24 cellular contexts compared by ENCODE assay signal in the genomic region with DNA sequence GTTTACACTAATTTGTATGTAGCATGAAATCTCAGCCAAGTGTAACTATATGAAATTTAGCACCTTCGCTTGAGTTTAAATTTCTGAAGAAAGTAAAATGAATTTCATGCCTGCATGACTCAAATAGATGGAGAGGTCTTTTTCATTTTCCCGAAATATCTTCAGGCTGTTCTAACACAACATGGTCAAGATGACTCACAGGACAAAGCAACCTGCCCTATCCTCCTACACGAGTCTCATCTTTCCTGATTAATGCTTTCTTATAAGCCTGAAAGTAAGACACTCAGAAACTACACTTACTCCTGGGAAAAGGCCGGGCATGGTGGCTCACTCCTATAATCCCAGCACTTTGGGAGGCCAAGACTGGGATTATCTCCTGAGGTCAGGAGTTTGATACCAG. TPM values are rescaled to one million over a fixed set of nuclear protein-coding genes. Genes with fewer than 3 reads are reported as not detected.
DNase-seq lines count a peak whose midpoint lies in the region; ATAC-seq and TF ChIP-seq lines count a peak whose summit lies in the region.
"Had no signal": no experiment of that assay in that cellular context is flagged by ENCODE, and none has a peak within 500 bp of the region (broad histone marks: within the 10 kb centered on the region; RNA-seq: fewer than 3 reads in every experiment).

No MANE protein-coding gene starts in this region.

- no peaks in the 10 kb centered on the region for H3K27me3 ChIP-seq in ascending aorta
- H3K27me3 ChIP-seq: ovary, sigmoid colon, SJCRH30, uterus had no signal

- no peaks in the 10 kb centered on the region for H3K9me3 ChIP-seq in ascending aorta
- H3K9me3 ChIP-seq: ovary, sigmoid colon, SJCRH30, uterus had no signal

- no peak for DNase-seq in activated T-cell treated with anti-CD3 and anti-CD28 coated beads, Interleukin-2, amount 50 U/mL, for 72 hours
- no peak for DNase-seq in activated T-cell treated with anti-CD3 and anti-CD28 coated beads, Interleukin-2, amount 50 U/mL, for 24 hours
- peak; percentile 53 for DNase-seq in amniotic epithelial cell (ENCODE audit: low read depth)
- DNase-seq in fibroblast of gingiva (ENCODE audit: low read depth) = peak; percentile 27
- peak; percentile 47 for DNase-seq in skeletal muscle cell (ENCODE audit: low read depth)
- no peak for DNase-seq in ascending aorta (ENCODE audit: low spot score in 2 of 2)
- DNase-seq in posterior vena cava (ENCODE audit: low spot score) = no peak
- DNase-seq: activated CD4-positive, alpha-beta T cell treated with anti-CD3 and anti-CD28 coated beads, Interleukin-2, amount 10 ng/mL, durations not matched to agents 7 days and 5 days; activated gamma-delta T cell; anterior cingulate cortex; Calu3; cerebellar nuclear complex; effector CD8-positive, alpha-beta T cell; MV-4-11; NCI-H1694; NCI-H774; ovary; sigmoid colon; SJCRH30; T-helper 1 cell; uterus had no signal

- peak overlapping the region; percentile 28 to 31 for H3K4me3 Mint-ChIP-seq in activated T-cell treated with anti-CD3 and anti-CD28 coated beads, Interleukin-2, amount 50 U/mL, for 72 hours
- no peak overlapping the region for H3K4me3 Mint-ChIP-seq in activated T-cell treated with anti-CD3 and anti-CD28 coated beads, Interleukin-2, amount 50 U/mL, for 24 hours
- H3K4me3 Mint-ChIP-seq: activated CD4-positive, alpha-beta T cell treated with anti-CD3 and anti-CD28 coated beads, Interleukin-2, amount 10 ng/mL, durations not matched to agents 7 days and 5 days had no signal

- peaks cover 34% of the 10 kb centered on the region for H3K4me1 Mint-ChIP-seq in activated T-cell treated with anti-CD3 and anti-CD28 coated beads, Interleukin-2, amount 50 U/mL, for 72 hours (ENCODE audit: low read depth)
- peaks cover 37% of the 10 kb centered on the region for H3K4me1 Mint-ChIP-seq in activated T-cell treated with anti-CD3 and anti-CD28 coated beads, Interleukin-2, amount 50 U/mL, for 24 hours (ENCODE audit: low read depth)

- H3K27me3 Mint-ChIP-seq in activated T-cell treated with anti-CD3 and anti-CD28 coated beads, Interleukin-2, amount 50 U/mL, for 72 hours (ENCODE audit: low read depth) = peaks cover 36% of the 10 kb centered on the region
- H3K27me3 Mint-ChIP-seq in activated T-cell treated with anti-CD3 and anti-CD28 coated beads, Interleukin-2, amount 50 U/mL, for 24 hours = peaks cover 24% of the 10 kb centered on the region

- no peaks in the 10 kb centered on the region for H3K36me3 Mint-ChIP-seq in activated T-cell treated with anti-CD3 and anti-CD28 coated beads, Interleukin-2, amount 50 U/mL, for 72 hours (ENCODE audit: insufficient read depth in 2 of 2)
- H3K36me3 Mint-ChIP-seq in activated T-cell treated with anti-CD3 and anti-CD28 coated beads, Interleukin-2, amount 50 U/mL, for 24 hours (ENCODE audit: low read depth) = no peaks in the 10 kb centered on the region

- no peak overlapping the region for H3K27ac ChIP-seq in ascending aorta
- H3K27ac ChIP-seq: 22Rv1, HL-60, ovary, sigmoid colon, SJCRH30, uterus had no signal

- no peak for ATAC-seq in activated T-cell treated with anti-CD3 and anti-CD28 coated beads, Interleukin-2, amount 50 U/mL, for 72 hours (replicated peaks in 1 of 2)
- no peak for ATAC-seq in HG02938 (IDR thresholded peaks at IDR 0.05; ENCODE audit: unreplicated experiment)

- H3K9me3 Mint-ChIP-seq in activated T-cell treated with anti-CD3 and anti-CD28 coated beads, Interleukin-2, amount 50 U/mL, for 72 hours = no peaks in the 10 kb centered on the region
- no peaks in the 10 kb centered on the region for H3K9me3 Mint-ChIP-seq in activated T-cell treated with anti-CD3 and anti-CD28 coated beads, Interleukin-2, amount 50 U/mL, for 24 hours

- H3K4me1 ChIP-seq in ascending aorta = no peaks in the 10 kb centered on the region
- H3K4me1 ChIP-seq: sigmoid colon, SJCRH30, uterus had no signal

- no peak overlapping the region for H3K27ac Mint-ChIP-seq in activated T-cell treated with anti-CD3 and anti-CD28 coated beads, Interleukin-2, amount 50 U/mL, for 72 hours
- H3K27ac Mint-ChIP-seq in activated T-cell treated with anti-CD3 and anti-CD28 coated beads, Interleukin-2, amount 50 U/mL, for 24 hours = no peak overlapping the region
- H3K27ac Mint-ChIP-seq: activated CD4-positive, alpha-beta T cell treated with anti-CD3 and anti-CD28 coated beads, Interleukin-2, amount 10 ng/mL, durations not matched to agents 7 days and 5 days had no signal

- no peak overlapping the region for H3K4me3 ChIP-seq in skeletal muscle cell (ENCODE audit: low read depth, low read length)
- H3K4me3 ChIP-seq in ascending aorta = no peak overlapping the region
- H3K4me3 ChIP-seq: ovary, sigmoid colon, SJCRH30, uterus had no signal

- H3K36me3 ChIP-seq in ascending aorta = no peaks in the 10 kb centered on the region
- H3K36me3 ChIP-seq: ovary, sigmoid colon, SJCRH30, uterus had no signal

- no peak for TF ChIP-seq CTCF in ascending aorta (IDR thresholded peaks at IDR 0.05)

- intact Hi-C loops in ascending aorta (cut with DNase I) = no loop called here
- intact Hi-C loops in posterior vena cava (cut with DNase I) = no loop called here

RNA-seq across cellular contexts. Expression of a gene that starts 41.2 kb away (rescaled TPM):
- under 1 TPM in 1 of 2 donors, not detected in 1; 0.56 TPM for total RNA-seq in activated T-cell treated with anti-CD3 and anti-CD28 coated beads, Interleukin-2, amount 50 U/mL, for 72 hours
- 1.7 TPM for total RNA-seq in ascending aorta
- 1 to 10 TPM in 1 of 2 donors, under 1 TPM in 1; 0.93 to 2.3 TPM for total RNA-seq in posterior vena cava
- total RNA-seq: activated CD4-positive, alpha-beta T cell treated with anti-CD3 and anti-CD28 coated beads, Interleukin-2, amount 10 ng/mL, durations not matched to agents 7 days and 5 days; Calu3 had no signal

Comparison
In these comparisons a context has a peak if more than half of its experiments do, and no peak if none do; other contexts are left out.
1. DNase-seq: peak in amniotic epithelial cell (single experiment), fibroblast of gingiva (single experiment) and skeletal muscle cell (single experiment); none in activated T-cell treated with anti-CD3 and anti-CD28 coated beads, Interleukin-2, amount 50 U/mL, for 72 hours (0 of 2), activated T-cell treated with anti-CD3 and anti-CD28 coated beads, Interleukin-2, amount 50 U/mL, for 24 hours (single experiment), ascending aorta (0 of 2) and posterior vena cava (single experiment).